ENCODE assay signal across 12 cellular contexts in the genomic region with DNA sequence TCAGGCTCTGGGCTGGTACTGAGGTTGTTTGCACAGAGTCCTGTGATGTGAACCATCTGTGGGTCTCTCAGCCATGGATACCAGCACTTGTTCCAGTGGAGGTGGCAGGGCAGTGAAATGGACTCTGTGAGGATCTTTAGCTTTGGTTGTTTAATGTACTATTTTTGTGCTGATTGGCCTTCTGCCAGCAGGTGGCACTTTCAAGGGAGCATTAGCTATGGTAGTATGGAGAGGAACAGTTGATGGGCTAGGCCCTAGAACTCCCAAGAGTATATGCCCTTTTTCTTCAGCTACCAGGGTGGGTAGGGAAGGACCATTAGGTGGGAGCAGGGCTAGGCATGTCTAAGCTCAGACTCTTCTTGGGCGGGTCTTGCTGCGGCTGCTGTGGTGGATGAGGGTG.
A peak's percentile ranks its signal among the peaks of the same experiment; 100 is the strongest.
DNase-seq lines count a peak whose midpoint lies in the region; ATAC-seq and TF ChIP-seq lines count a peak whose summit lies in the region.
"Had no signal": no experiment of that assay in that cellular context is flagged by ENCODE, and none has a peak within 500 bp of the region (broad histone marks: within the 10 kb centered on the region; RNA-seq: fewer than 3 reads in every experiment).

No MANE protein-coding gene starts in this region.

- H3K9me3 ChIP-seq in DND-41 (ENCODE audit: insufficient read depth, low read length, severe bottlenecking): no peaks in the 10 kb centered on the region
- H3K9me3 ChIP-seq: thyroid gland had no signal

- no peak overlapping the region for H3K27ac ChIP-seq in DND-41 (ENCODE audit: low read length)
- H3K27ac ChIP-seq: C4-2B, thyroid gland had no signal

- no peaks in the 10 kb centered on the region for H3K36me3 ChIP-seq in DND-41 (ENCODE audit: insufficient read depth, low read length)
- H3K36me3 ChIP-seq: thyroid gland had no signal

- H3K79me2 ChIP-seq in DND-41 (ENCODE audit: insufficient read depth, low read length): no peaks in the 10 kb centered on the region

- no peak overlapping the region for H3K4me3 ChIP-seq in DND-41 (ENCODE audit: low read depth in 1 of 2, low read length in 2 of 2)
- H3K4me3 ChIP-seq: thyroid gland had no signal

- H4K20me1 ChIP-seq in DND-41 (ENCODE audit: insufficient read depth, low read length): no peaks in the 10 kb centered on the region

- DNase-seq in DND-41 (peak; percentile 5), OCI-M1 (lab: John Stamatoyannopoulos, UW) (peak; percentile 24), erythroblast (lab: John Stamatoyannopoulos, UW) (peak; percentile 24 to 32), anterior cingulate cortex (lab: John Stamatoyannopoulos, UW) (no peak), retina (no peak), inferior parietal cortex (ENCODE audit: extremely low spot score) (no peak)
- DNase-seq: NCI-H2171 treated with DMSO at 0.1 percent for 48 hours, thyroid gland had no signal

- no peak overlapping the region for H3K9ac ChIP-seq in DND-41 (ENCODE audit: low read depth, low read length)

- H3K27me3 ChIP-seq in DND-41 (ENCODE audit: insufficient read depth, low read length, poor library complexity): no peaks in the 10 kb centered on the region
- H3K27me3 ChIP-seq: thyroid gland had no signal

- ATAC-seq in DND-41 (ENCODE audit: insufficient read depth, low read depth) (no peak), GM18519 (IDR thresholded peaks at IDR 0.05; ENCODE audit: low FRiP score, unreplicated experiment) (peak; percentile 62), HG03439 (IDR thresholded peaks at IDR 0.05; ENCODE audit: unreplicated experiment) (no peak)
- ATAC-seq: Right ventricle myocardium inferior had no signal

- no peak overlapping the region for H3K4me2 ChIP-seq in DND-41 (ENCODE audit: insufficient read depth, low read length)

- no peaks in the 10 kb centered on the region for H3K4me1 ChIP-seq in DND-41 (ENCODE audit: insufficient read depth, low read length)
- H3K4me1 ChIP-seq: thyroid gland had no signal

- no peak for TF ChIP-seq POLR2A in erythroblast (IDR thresholded peaks at IDR 0.05; ENCODE audit: low read length)

- no peak overlapping the region for H2AFZ ChIP-seq in DND-41 (ENCODE audit: low read depth, low read length)

- peak; percentile 38 for TF ChIP-seq CTCF in DND-41 (IDR thresholded peaks at IDR 0.05; ENCODE audit: borderline replicate concordance, extremely low read depth, low read length, poor library complexity, severe bottlenecking)

Comparison
In these comparisons a context has a peak if more than half of its experiments do, and no peak if none do; other contexts are left out.
1. DNase-seq: peak in DND-41 (single experiment), OCI-M1 (single experiment) and erythroblast (2 of 2); none in anterior cingulate cortex (0 of 58), retina (single experiment) and inferior parietal cortex (single experiment).